Comparison of ENCODE assay signal across 9 cellular contexts in the genomic region with DNA sequence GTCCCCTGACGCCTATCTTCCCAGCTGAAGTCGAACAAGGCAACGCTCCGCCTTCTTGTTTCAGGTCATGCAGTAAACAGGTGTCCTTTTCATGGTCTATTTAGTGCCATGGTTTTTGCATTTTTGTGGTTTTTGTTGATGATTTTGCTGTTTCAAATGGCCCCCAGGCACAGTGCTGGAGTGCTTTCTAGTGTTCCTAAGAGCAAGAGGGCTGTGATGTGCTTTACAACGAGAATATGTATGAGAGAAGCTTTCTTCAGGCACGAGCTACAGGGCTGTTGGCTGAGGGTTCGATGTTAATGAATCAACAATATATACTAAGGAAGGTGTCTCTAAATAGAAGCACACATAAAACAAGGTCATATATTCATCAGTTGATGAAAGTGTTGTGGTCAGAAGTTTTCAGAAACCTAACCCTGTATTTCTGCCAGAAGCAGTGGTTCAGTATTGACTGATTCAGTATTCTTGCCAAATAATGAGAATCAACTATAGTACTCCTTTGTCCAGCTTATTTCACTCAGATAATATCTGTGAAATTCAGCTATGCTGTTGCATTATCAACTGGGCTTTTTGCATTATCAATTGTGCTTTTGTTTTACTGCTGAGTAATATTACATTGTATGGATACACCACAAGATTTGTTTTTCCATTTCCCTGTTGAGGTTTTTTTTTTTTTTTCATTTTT. TPM values are rescaled to one million over a fixed set of nuclear protein-coding genes. Genes with fewer than 3 reads are reported as not detected.
DNase-seq lines count a peak whose midpoint lies in the region; ATAC-seq and TF ChIP-seq lines count a peak whose summit lies in the region.
"Had no signal": no experiment of that assay in that cellular context is flagged by ENCODE, and none has a peak within 500 bp of the region (broad histone marks: within the 10 kb centered on the region; RNA-seq: fewer than 3 reads in every experiment).

No MANE protein-coding gene starts in this region.

- peak overlapping the region; percentile 9 to 78 for H3K27ac Mint-ChIP-seq in natural killer cell

- TF ChIP-seq CTCF in natural killer cell (IDR thresholded peaks at IDR 0.05) (no peak), coronary artery (IDR thresholded peaks at IDR 0.05) (no peak)

- H3K27ac ChIP-seq in coronary artery: no peak overlapping the region

- DNase-seq in NCI-H2171 treated with DMSO at 0.1 percent for 48 hours (lab: John Stamatoyannopoulos, UW): peak; percentile 76
- DNase-seq in natural killer cell: no peak
- DNase-seq in NCI-H146 treated with DMSO at 0.1 percent for 48 hours (lab: John Stamatoyannopoulos, UW; ENCODE audit: unreplicated experiment): no peak
- no peak for DNase-seq in NCI-H146 (lab: John Stamatoyannopoulos, UW)
- no peak for DNase-seq in NCI-H446 treated with DMSO at 0.1 percent for 48 hours (lab: John Stamatoyannopoulos, UW)
- no peak for DNase-seq in coronary artery (ENCODE audit: low spot score)

- no peaks in the 10 kb centered on the region for H3K36me3 Mint-ChIP-seq in natural killer cell

- intact Hi-C loops in natural killer cell (cut with micrococcal nuclease): no loop called here

- no peak overlapping the region for H3K4me3 Mint-ChIP-seq in natural killer cell

- H3K9me3 Mint-ChIP-seq in natural killer cell: no peaks in the 10 kb centered on the region

- H3K27me3 Mint-ChIP-seq in natural killer cell (ENCODE audit: low read depth in 2 of 2): no peaks in the 10 kb centered on the region

- ATAC-seq in GM19035 (IDR thresholded peaks at IDR 0.05; ENCODE audit: unreplicated experiment) (peak; percentile 75), HG02884 (IDR thresholded peaks at IDR 0.05; ENCODE audit: unreplicated experiment) (peak; percentile 88), natural killer cell (no peak)

- no peak overlapping the region for H3K4me3 ChIP-seq in coronary artery
- H3K4me3 ChIP-seq: thoracic aorta had no signal

- peaks cover 63 to 69% of the 10 kb centered on the region in 2 donors for H3K4me1 Mint-ChIP-seq in natural killer cell

RNA-seq across cellular contexts. Expression of gene LIMD1, which starts 18.5 kb away (rescaled TPM):
- total RNA-seq in natural killer cell: 10 to 100 TPM; 41.7 to 52.2 (median 48.6) TPM

Comparison
In these comparisons a context has a peak if more than half of its experiments do, and no peak if none do; other contexts are left out.
1. ATAC-seq: peak in GM19035 (single experiment) and HG02884 (single experiment); none in natural killer cell (0 of 3).